Comparison of ENCODE assay signal across 8 cellular contexts in genomic region chr2:65366595-65367125, GRCh38.
DNase-seq lines count a peak whose midpoint lies in the region; ATAC-seq and TF ChIP-seq lines count a peak whose summit lies in the region.

No MANE protein-coding gene starts in this region.

- intact Hi-C loops in posterior cingulate gyrus (cut with DNase I), result no loop called here

- no peak overlapping the region for H2AFZ ChIP-seq in Loucy (ENCODE audit: low read length)

- TF ChIP-seq CTCF in Loucy (conservative IDR thresholded peaks at IDR 0.05; ENCODE audit: low read length) (no peak), foreskin keratinocyte (conservative IDR thresholded peaks at IDR 0.05) (no peak)

- peak overlapping the region; percentile 43 for H3K9ac ChIP-seq in Loucy (ENCODE audit: low read depth, low read length, poor library complexity, severe bottlenecking)

- H3K27me3 ChIP-seq in Loucy (ENCODE audit: insufficient read depth, low read length, poor library complexity, severe bottlenecking) (no peaks in the 10 kb centered on the region), foreskin keratinocyte (no peaks in the 10 kb centered on the region)

- H3K4me1 ChIP-seq in Loucy (ENCODE audit: insufficient read depth, low read length, poor library complexity, severe bottlenecking) (peaks cover 61% of the 10 kb centered on the region), foreskin keratinocyte (peaks cover 45% of the 10 kb centered on the region)

- ATAC-seq in GM21390 (IDR thresholded peaks at IDR 0.05; ENCODE audit: unreplicated experiment), result peak; percentile 56
- peak; percentile 84 for ATAC-seq in foreskin keratinocyte
- no peak for ATAC-seq in GM19324 (IDR thresholded peaks at IDR 0.05; ENCODE audit: low FRiP score, unreplicated experiment)

- H3F3A ChIP-seq in Loucy (ENCODE audit: low read depth), result no peaks in the 10 kb centered on the region; the same call in 1 of the 2 replicates

- H3K4me3 ChIP-seq in Loucy (ENCODE audit: low read length, poor library complexity, severe bottlenecking), result peak overlapping the region; percentile 63

- peak; percentile 25 for DNase-seq in DMS 273 treated with DMSO at 0.1 percent for 48 hours (lab: John Stamatoyannopoulos, UW)
- DNase-seq in T1000 (lab: John Stamatoyannopoulos, UW), result peak; percentile 50
- DNase-seq in foreskin keratinocyte, result peak; percentile 94 to 97
- DNase-seq in stimulated activated CD4-positive, alpha-beta T cell treated with anti-CD3 and anti-CD28 coated beads, Interleukin-4, amount 100 ng/mL, for 24 hours, result peak; percentile 50
- DNase-seq in posterior cingulate gyrus, result no peak

- no peaks in the 10 kb centered on the region for H3K9me2 ChIP-seq in Loucy (replicated peaks; ENCODE audit: low read depth, low read length)

- no peaks in the 10 kb centered on the region for H3K36me3 ChIP-seq in Loucy (ENCODE audit: insufficient read depth, low read length)

- no peaks in the 10 kb centered on the region for H3K9me3 ChIP-seq in Loucy (ENCODE audit: insufficient read depth, low read depth, low read length)

- H3K4me2 ChIP-seq in Loucy (ENCODE audit: low read depth, low read length, poor library complexity, severe bottlenecking), result peak overlapping the region; percentile 76

- H3K27ac ChIP-seq in foreskin keratinocyte, result peak overlapping the region; percentile 72

- peaks cover 56% of the 10 kb centered on the region for H3K79me2 ChIP-seq in Loucy (ENCODE audit: insufficient read depth, low read length)

- H4K20me1 ChIP-seq in Loucy (ENCODE audit: insufficient read depth, low read length, poor library complexity, severe bottlenecking), result no peaks in the 10 kb centered on the region

Comparison
In these comparisons a context has a peak if more than half of its experiments do, and no peak if none do; other contexts are left out.
1. DNase-seq: peak in DMS 273 treated with DMSO at 0.1 percent for 48 hours (single experiment), T1000 (single experiment), foreskin keratinocyte (2 of 2) and stimulated activated CD4-positive, alpha-beta T cell treated with anti-CD3 and anti-CD28 coated beads, Interleukin-4, amount 100 ng/mL, for 24 hours (single experiment); none in posterior cingulate gyrus (0 of 10).